8 cellular contexts compared by ENCODE assay signal in the genomic region with DNA sequence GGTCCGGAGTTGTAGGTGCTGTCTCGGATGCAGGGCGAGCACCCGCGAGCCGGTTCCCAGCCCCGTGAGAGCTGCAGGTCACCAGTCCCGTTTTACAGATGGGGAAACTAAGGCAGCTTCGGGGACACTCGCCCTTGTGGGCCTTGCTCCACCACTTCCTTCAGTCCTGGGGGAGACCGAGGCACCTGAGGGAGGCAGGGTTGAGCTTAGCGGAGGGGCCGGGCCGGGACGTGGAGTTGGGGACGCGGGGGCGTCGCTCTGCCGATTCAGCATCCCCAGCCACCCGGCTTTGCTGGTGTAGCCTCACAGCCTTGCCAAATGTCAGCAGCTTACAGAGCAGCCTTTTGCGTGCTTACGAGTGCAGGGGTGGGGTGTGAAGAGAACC. TPM values are rescaled to one million over a fixed set of nuclear protein-coding genes. Genes with fewer than 3 reads are reported as not detected.
A peak's percentile ranks its signal among the peaks of the same experiment; 100 is the strongest.
DNase-seq lines count a peak whose midpoint lies in the region; ATAC-seq and TF ChIP-seq lines count a peak whose summit lies in the region.

No MANE protein-coding gene starts in this region.

- peaks cover 16% of the 10 kb centered on the region for H3K4me1 ChIP-seq in CD4-positive, alpha-beta memory T cell (ENCODE audit: insufficient read depth, low read length)
- H3K4me1 ChIP-seq in Peyer's patch = no peaks in the 10 kb centered on the region

- intact Hi-C loops in CD4-positive, alpha-beta memory T cell (cut with micrococcal nuclease) = loop anchor here (1.0 kb wide), 4 partner anchors 31 to 162 kb away; partner anchors contain the start of genes CIZ1, COQ4, DNM1 and TRUB2

- POLR2A ChIA-PET in CD4-positive, alpha-beta memory T cell (lab: Charles Lee; ENCODE audit: partially characterized antibody) = interaction anchor here (0.5 to 3.3 kb wide), 15 partner anchors 8 to 1018 kb away, joined by 3 to 21 read pairs (median 4); partner anchors contain the start of genes CIZ1, DPM2, GOLGA2 and IER5L

- no peaks in the 10 kb centered on the region for H3K27me3 Mint-ChIP-seq in CD4-positive, alpha-beta memory T cell

- peaks cover 10% of the 10 kb centered on the region for H3K36me3 ChIP-seq in CD4-positive, alpha-beta memory T cell (ENCODE audit: insufficient read depth, low read length)
- peaks cover 0 to 25% (median 0%) of the 10 kb centered on the region in 3 donors for H3K36me3 ChIP-seq in Peyer's patch

- H3K4me3 ChIP-seq in CD4-positive, alpha-beta memory T cell (ENCODE audit: low read length in 2 of 2) = peak overlapping the region; percentile 89 to 90
- H3K4me3 ChIP-seq in Peyer's patch = peak overlapping the region; percentile 66 to 77 (median 69)
- H3K4me3 ChIP-seq in iPS-11a (ENCODE audit: low read depth, low read length) = peak overlapping the region; percentile 74

- no peak for TF ChIP-seq CTCF in Peyer's patch (IDR thresholded peaks at IDR 0.05)

- no peaks in the 10 kb centered on the region for H3K27me3 ChIP-seq in CD4-positive, alpha-beta memory T cell (ENCODE audit: insufficient read depth, low read length)
- no peaks in the 10 kb centered on the region for H3K27me3 ChIP-seq in Peyer's patch

- DNase-seq in CD4-positive, alpha-beta memory T cell = peak in 4 of 5 donors; percentile 17 to 46 (median 30)
- no peak for DNase-seq in Peyer's patch
- peak; percentile 15 for DNase-seq in activated naive CD8-positive, alpha-beta T cell treated with anti-CD3 and anti-CD28 coated beads, Interleukin-2, amount 50 U/mL, for 16 hours (ENCODE audit: low read depth, low spot score)
- DNase-seq in stimulated activated CD4-positive, alpha-beta T cell treated with anti-CD3 and anti-CD28 coated beads, Interleukin-12 subunit alpha, Interleukin-12 subunit beta, amount 100 ng/mL, for 4 hours = peak; percentile 57
- DNase-seq in NCI-H1092 treated with DMSO at 0.1 percent for 48 hours (lab: John Stamatoyannopoulos, UW) = no peak
- DNase-seq in superior temporal gyrus (ENCODE audit: extremely low spot score) = no peak

- peak; percentile 3 for ATAC-seq in GM21825 (IDR thresholded peaks at IDR 0.05; ENCODE audit: unreplicated experiment)

- peak overlapping the region; percentile 89 for H3K27ac ChIP-seq in CD4-positive, alpha-beta memory T cell (ENCODE audit: low read depth, low read length)
- peak overlapping the region; percentile 67 to 80 (median 74) for H3K27ac ChIP-seq in Peyer's patch

- peaks cover 9 to 27% (median 20%) of the 10 kb centered on the region in 4 donors for H3K4me1 Mint-ChIP-seq in CD4-positive, alpha-beta memory T cell

- H3K9me3 Mint-ChIP-seq in CD4-positive, alpha-beta memory T cell = no peaks in the 10 kb centered on the region

- CTCF ChIA-PET in CD4-positive, alpha-beta memory T cell (lab: Charles Lee; ENCODE audit: partially characterized antibody) = interaction anchor here (0.6 to 1.6 kb wide), 5 partner anchors 30 to 1222 kb away, joined by 3 to 8 read pairs (median 3); partner anchors contain the start of gene CIZ1

- no peaks in the 10 kb centered on the region for H3K9me3 ChIP-seq in CD4-positive, alpha-beta memory T cell (ENCODE audit: control insufficient read depth in 1 of 2, low read length in 2 of 2)
- no peaks in the 10 kb centered on the region for H3K9me3 ChIP-seq in Peyer's patch

- TF ChIP-seq POLR2A in Peyer's patch (IDR thresholded peaks at IDR 0.05) = no peak

- peak overlapping the region; percentile 61 to 93 (median 76) for H3K27ac Mint-ChIP-seq in CD4-positive, alpha-beta memory T cell

- peaks cover 5 to 26% of the 10 kb centered on the region in 2 donors for H3K36me3 Mint-ChIP-seq in CD4-positive, alpha-beta memory T cell

- peak overlapping the region; percentile 81 to 90 (median 82) for H3K4me3 Mint-ChIP-seq in CD4-positive, alpha-beta memory T cell

RNA-seq across cellular contexts. Expression of gene BBLN, which starts 0.5 kb away (rescaled TPM):
- 10 to 100 TPM; 47.8 to 50.5 TPM for total RNA-seq in CD4-positive, alpha-beta memory T cell
- polyA plus RNA-seq in CD4-positive, alpha-beta memory T cell = 100 to 1,000 TPM; 110 to 136 TPM
- total RNA-seq in Peyer's patch = 10 to 100 TPM; 38.8 to 93.7 (median 70.2) TPM

RNA-seq across cellular contexts. Expression of gene LCN2, which starts 11.3 kb away (rescaled TPM):
- not detected for total RNA-seq in CD4-positive, alpha-beta memory T cell
- polyA plus RNA-seq in CD4-positive, alpha-beta memory T cell = not detected
- total RNA-seq in Peyer's patch = 100 to 1,000 TPM in 1 of 4 donors, 10 to 100 TPM in 2, 1 to 10 TPM in 1; 1.9 to 191 (median 37.1) TPM

RNA-seq across cellular contexts. Expression of gene CIZ1, which starts 30.8 kb away (rescaled TPM):
- 100 to 1,000 TPM; 156 to 165 TPM for total RNA-seq in CD4-positive, alpha-beta memory T cell
- polyA plus RNA-seq in CD4-positive, alpha-beta memory T cell = 10 to 100 TPM in 1 of 2 donors, 1 to 10 TPM in 1; 3.1 to 38.9 TPM
- 100 to 1,000 TPM in 2 of 4 donors, 10 to 100 TPM in 2; 52.2 to 144 (median 95.3) TPM for total RNA-seq in Peyer's patch

RNA-seq across cellular contexts. Expression of gene PTGES2, which starts 33.1 kb away (rescaled TPM):
- 10 to 100 TPM; 51.8 to 57.9 TPM for total RNA-seq in CD4-positive, alpha-beta memory T cell
- 10 to 100 TPM; 47.5 to 48.8 TPM for polyA plus RNA-seq in CD4-positive, alpha-beta memory T cell
- total RNA-seq in Peyer's patch = 100 to 1,000 TPM; 123 to 193 (median 168) TPM

RNA-seq across cellular contexts. Expression of gene DNM1, which starts 42.6 kb away (rescaled TPM):
- 1 to 10 TPM; 1.4 to 2.2 TPM for total RNA-seq in CD4-positive, alpha-beta memory T cell
- polyA plus RNA-seq in CD4-positive, alpha-beta memory T cell = not detected
- total RNA-seq in Peyer's patch = 10 to 100 TPM; 14.5 to 85.8 (median 54.4) TPM

Comparison
In these comparisons a context has a peak if more than half of its experiments do, and no peak if none do; other contexts are left out.
1. DNase-seq: peak in CD4-positive, alpha-beta memory T cell (4 of 5), activated naive CD8-positive, alpha-beta T cell treated with anti-CD3 and anti-CD28 coated beads, Interleukin-2, amount 50 U/mL, for 16 hours (single experiment) and stimulated activated CD4-positive, alpha-beta T cell treated with anti-CD3 and anti-CD28 coated beads, Interleukin-12 subunit alpha, Interleukin-12 subunit beta, amount 100 ng/mL, for 4 hours (single experiment); none in Peyer's patch (0 of 3), NCI-H1092 treated with DMSO at 0.1 percent for 48 hours (single experiment) and superior temporal gyrus (single experiment).
2. Peak in every context shown above with its lines, with median percentiles within 50 percentile points of each other: H3K4me3 ChIP-seq.